ENCODE assay signal across 1 cellular context in genomic region chr16:50260206-50261159, GRCh38.
TF ChIP-seq lines count a peak whose summit lies in the region.

No MANE protein-coding gene starts in this region.

TF ChIP-seq in K562, 482 proteins besides CTCF, POLR2A, EP300 and RAD21 (continued from another document):
- TF ChIP-seq CBX3 (IDR thresholded peaks at IDR 0.05; ENCODE audit: borderline replicate concordance in 1 of 2, low read length in 2 of 2) (peak in 1 of 2 experiments; percentile 14; a peak in 1 of 3 replicates), BCOR (IDR thresholded peaks at IDR 0.05) (peak; percentile 73; the same call in 1 of the 2 replicates), ZNF436 (CRISPR knock-in tag; IDR thresholded peaks at IDR 0.05) (no peak), NR4A1 (CRISPR knock-in tag; IDR thresholded peaks at IDR 0.05) (no peak), NR4A1 (tag; IDR thresholded peaks at IDR 0.05) (no peak), NKRF (IDR thresholded peaks at IDR 0.05; ENCODE audit: borderline replicate concordance) (no peak), EZH2 (IDR thresholded peaks at IDR 0.05; ENCODE audit: borderline replicate concordance, low read depth, low read length) (no peak)
